20 cellular contexts compared by ENCODE assay signal in the genomic region with DNA sequence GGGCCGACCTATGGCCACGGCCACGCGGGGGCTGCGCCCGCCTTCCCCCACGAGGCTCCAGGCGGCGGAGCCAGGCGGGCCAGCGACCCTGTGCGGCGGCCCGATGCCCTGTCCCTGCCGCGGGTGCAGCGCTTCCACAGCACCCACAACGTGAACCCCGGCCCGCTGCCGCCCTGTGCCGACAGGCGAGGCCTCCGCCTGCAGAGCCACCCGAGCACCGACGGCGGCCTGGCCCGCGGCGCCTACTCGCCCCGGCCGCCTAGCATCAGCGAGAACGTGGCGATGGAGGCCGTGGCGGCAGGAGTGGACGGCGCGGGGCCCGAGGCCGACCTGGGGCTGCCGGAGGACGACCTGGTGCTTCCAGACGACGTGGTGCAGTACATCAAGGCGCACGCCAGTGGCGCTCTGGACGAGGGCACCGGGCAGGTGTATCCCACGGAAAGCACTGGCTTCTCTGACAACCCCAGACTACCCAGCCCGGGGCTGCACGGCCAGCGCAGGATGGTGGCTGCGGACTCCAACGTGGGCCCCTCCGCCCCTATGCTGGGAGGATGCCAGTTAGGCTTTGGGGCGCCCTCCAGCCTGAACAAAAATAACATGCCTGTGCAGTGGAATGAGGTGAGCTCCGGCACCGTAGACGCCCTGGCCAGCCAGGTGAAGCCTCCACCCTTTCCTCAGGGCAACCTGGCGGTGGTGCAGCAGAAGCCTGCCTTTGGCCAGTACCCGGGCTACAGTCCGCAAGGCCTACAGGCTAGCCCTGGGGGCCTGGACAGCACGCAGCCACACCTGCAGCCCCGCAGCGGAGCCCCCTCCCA.
DNase-seq lines count a peak whose midpoint lies in the region; ATAC-seq and TF ChIP-seq lines count a peak whose summit lies in the region.
"Had no signal": no experiment of that assay in that cellular context is flagged by ENCODE, and none has a peak within 500 bp of the region (broad histone marks: within the 10 kb centered on the region; RNA-seq: fewer than 3 reads in every experiment).

No MANE protein-coding gene starts in this region.

- intact Hi-C loops in activated CD4-positive, alpha-beta memory T cell treated with anti-CD3 and anti-CD28 coated beads for 36 hours (cut with micrococcal nuclease), result no loop called here
- intact Hi-C loops in spleen (cut with DNase I; ENCODE audit: low total_unique reads), result no loop called here

- H3K9me3 ChIP-seq in spleen, result peaks cover 0 to 4% (median 0%) of the 10 kb centered on the region in 8 donors
- H3K9me3 ChIP-seq: HAP-1 had no signal

- H3K9me3 Mint-ChIP-seq in activated CD4-positive, alpha-beta memory T cell treated with anti-CD3 and anti-CD28 coated beads, Interleukin-2, amount 10 ng/mL, durations not matched to agents 7 days and 5 days, result peaks cover 2% of the 10 kb centered on the region
- no peaks in the 10 kb centered on the region for H3K9me3 Mint-ChIP-seq in activated CD4-positive, alpha-beta memory T cell treated with anti-CD3 and anti-CD28 coated beads for 36 hours

- H3K36me3 ChIP-seq in H7 (replicated peaks; ENCODE audit: control insufficient read depth, insufficient read depth, low read length) (peaks cover 21% of the 10 kb centered on the region), spleen (peaks cover 0 to 21% (median 0%) of the 10 kb centered on the region in 6 donors)

- no peak for ATAC-seq in GM19397 (IDR thresholded peaks at IDR 0.05; ENCODE audit: unreplicated experiment)

- H3K27me3 ChIP-seq in H7 (ENCODE audit: control insufficient read depth, insufficient read depth, low read length) (no peaks in the 10 kb centered on the region), spleen (replicated peaks in 1 of 7) (peaks cover 0 to 4% (median 0%) of the 10 kb centered on the region in 7 donors)

- CTCF ChIA-PET in activated CD4-positive, alpha-beta memory T cell treated with anti-CD3 and anti-CD28 coated beads, Interleukin-2, amount 10 ng/mL, durations not matched to agents 7 days and 5 days (lab: Charles Lee), result no interaction called here
- CTCF ChIA-PET in activated CD4-positive, alpha-beta memory T cell treated with anti-CD3 and anti-CD28 coated beads for 36 hours (lab: Charles Lee), result no interaction called here

- no peak overlapping the region for H3K4me3 ChIP-seq in H7 (ENCODE audit: insufficient read depth, low read depth, low read length)
- H3K4me3 ChIP-seq in spleen, result no peak overlapping the region
- H3K4me3 ChIP-seq: HAP-1, PC-9 had no signal

- H3K4me1 ChIP-seq in spleen, result no peaks in the 10 kb centered on the region
- H3K4me1 ChIP-seq: HAP-1 had no signal

- TF ChIP-seq POLR2A in spleen (IDR thresholded peaks at IDR 0.05), result no peak

- no peaks in the 10 kb centered on the region for H3K36me3 Mint-ChIP-seq in activated CD4-positive, alpha-beta memory T cell treated with anti-CD3 and anti-CD28 coated beads, Interleukin-2, amount 10 ng/mL, durations not matched to agents 7 days and 5 days (ENCODE audit: low read depth)
- H3K36me3 Mint-ChIP-seq in activated CD4-positive, alpha-beta memory T cell treated with anti-CD3 and anti-CD28 coated beads for 36 hours, result no peaks in the 10 kb centered on the region

- POLR2A ChIA-PET in activated CD4-positive, alpha-beta memory T cell treated with anti-CD3 and anti-CD28 coated beads, Interleukin-2, amount 10 ng/mL, durations not matched to agents 7 days and 5 days (lab: Charles Lee), result no interaction called here
- POLR2A ChIA-PET in activated CD4-positive, alpha-beta memory T cell treated with anti-CD3 and anti-CD28 coated beads for 36 hours (lab: Charles Lee), result no interaction called here

- peak; percentile 9 for DNase-seq in activated CD4-positive, alpha-beta memory T cell treated with anti-CD3 and anti-CD28 coated beads, Interleukin-2, amount 10 ng/mL, durations not matched to agents 7 days and 5 days
- DNase-seq in activated CD4-positive, alpha-beta memory T cell treated with anti-CD3 and anti-CD28 coated beads for 36 hours, result no peak
- DNase-seq in H7 (peak; percentile 38), islet precursor cell (peak; percentile 42), spleen (peak; percentile 62), ureter (ENCODE audit: low spot score) (no peak), NCI-H2029 (lab: John Stamatoyannopoulos, UW) (no peak)
- DNase-seq: AML-193, DMS79 treated with DMSO at 0.1 percent for 48 hours, IMR-90, NCI-H1417, NCI-H187 treated with DMSO at 0.1 percent for 48 hours, NCI-H345, NCI-H524 treated with DMSO at 0.1 percent for 48 hours, PC-9 had no signal

- no peak for TF ChIP-seq CTCF in spleen (IDR thresholded peaks at IDR 0.05 in 8 of 11, conservative IDR thresholded peaks at IDR 0.05 in 3 of 11)

- no peak overlapping the region for H3K27ac ChIP-seq in spleen
- H3K27ac ChIP-seq: 22Rv1, C4-2B, HL-60, PC-9 had no signal

- H3K27ac Mint-ChIP-seq in activated CD4-positive, alpha-beta memory T cell treated with anti-CD3 and anti-CD28 coated beads, Interleukin-2, amount 10 ng/mL, durations not matched to agents 7 days and 5 days, result no peak overlapping the region
- H3K27ac Mint-ChIP-seq in activated CD4-positive, alpha-beta memory T cell treated with anti-CD3 and anti-CD28 coated beads for 36 hours, result no peak overlapping the region

- no peak overlapping the region for H3K4me3 Mint-ChIP-seq in activated CD4-positive, alpha-beta memory T cell treated with anti-CD3 and anti-CD28 coated beads, Interleukin-2, amount 10 ng/mL, durations not matched to agents 7 days and 5 days
- no peak overlapping the region for H3K4me3 Mint-ChIP-seq in activated CD4-positive, alpha-beta memory T cell treated with anti-CD3 and anti-CD28 coated beads for 36 hours

- no peaks in the 10 kb centered on the region for H3K27me3 Mint-ChIP-seq in activated CD4-positive, alpha-beta memory T cell treated with anti-CD3 and anti-CD28 coated beads, Interleukin-2, amount 10 ng/mL, durations not matched to agents 7 days and 5 days
- no peaks in the 10 kb centered on the region for H3K27me3 Mint-ChIP-seq in activated CD4-positive, alpha-beta memory T cell treated with anti-CD3 and anti-CD28 coated beads for 36 hours

- H3K4me1 Mint-ChIP-seq in activated CD4-positive, alpha-beta memory T cell treated with anti-CD3 and anti-CD28 coated beads, Interleukin-2, amount 10 ng/mL, durations not matched to agents 7 days and 5 days, result no peaks in the 10 kb centered on the region
- H3K4me1 Mint-ChIP-seq in activated CD4-positive, alpha-beta memory T cell treated with anti-CD3 and anti-CD28 coated beads for 36 hours (ENCODE audit: low read depth), result no peaks in the 10 kb centered on the region

- 93 to 97% (median 95%) methylated on average over 17 to 70 of the region's 70 CpGs for WGBS in spleen, 5 donors

Comparison
In these comparisons a context has a peak if more than half of its experiments do, and no peak if none do; other contexts are left out.
1. DNase-seq: peak in activated CD4-positive, alpha-beta memory T cell treated with anti-CD3 and anti-CD28 coated beads, Interleukin-2, amount 10 ng/mL, durations not matched to agents 7 days and 5 days (single experiment), H7 (single experiment), islet precursor cell (single experiment) and spleen (single experiment); none in activated CD4-positive, alpha-beta memory T cell treated with anti-CD3 and anti-CD28 coated beads for 36 hours (single experiment), ureter (single experiment) and NCI-H2029 (single experiment).